In genomic region chr19:46898731-46899130, GRCh38 we compare ENCODE assay signal across 12 cellular contexts. TPM values are rescaled to one million over a fixed set of nuclear protein-coding genes. Genes with fewer than 3 reads are reported as not detected.
DNase-seq lines count a peak whose midpoint lies in the region; ATAC-seq and TF ChIP-seq lines count a peak whose summit lies in the region.
"Had no signal": no experiment of that assay in that cellular context is flagged by ENCODE, and none has a peak within 500 bp of the region (broad histone marks: within the 10 kb centered on the region; RNA-seq: fewer than 3 reads in every experiment).

No MANE protein-coding gene starts in this region.

- peak overlapping the region; percentile 52 for H3K27ac ChIP-seq in cingulate gyrus (ENCODE audit: low read depth, low read length)
- peak overlapping the region; percentile 31 for H3K27ac ChIP-seq in substantia nigra (ENCODE audit: low read depth, low read length, poor library complexity, severe bottlenecking)
- no peak overlapping the region for H3K27ac ChIP-seq in left lung

- no peaks in the 10 kb centered on the region for H3K9me3 ChIP-seq in left lung

- ATAC-seq in HG03442 (IDR thresholded peaks at IDR 0.05; ENCODE audit: unreplicated experiment) = no peak
- ATAC-seq in left lung = no peak
- no peak for ATAC-seq in GM21825 (IDR thresholded peaks at IDR 0.05; ENCODE audit: unreplicated experiment)
- ATAC-seq: activated T-cell treated with anti-CD3 and anti-CD28 coated beads, Interleukin-2, amount 50 U/mL, for 4 hours had no signal

- peak; percentile 32 for DNase-seq in M059J (ENCODE audit: low read depth)
- peak; percentile 77 for DNase-seq in islet precursor cell
- DNase-seq in substantia nigra (lab: John Stamatoyannopoulos, UW) = peak in 18 of 49 donors; percentile 8 to 59 (median 26)
- no peak for DNase-seq in left lung
- DNase-seq in cerebellum (ENCODE audit: low spot score) = no peak
- DNase-seq: activated T-cell treated with anti-CD3 and anti-CD28 coated beads, Interleukin-2, amount 50 U/mL, for 4 hours; cortex of kidney; MV-4-11; NK-92 treated with Interleukin-12 subunit alpha and Interleukin-12 subunit beta, amount 100 ng/mL, for 24 hours had no signal

- peaks cover 31 to 34% of the 10 kb centered on the region in 2 donors for H3K4me1 ChIP-seq in left lung

- intact Hi-C loops in left lung (cut with DNase I) = no loop called here

- H3K36me3 ChIP-seq in left lung = no peaks in the 10 kb centered on the region

- no peak for TF ChIP-seq CTCF in left lung (IDR thresholded peaks at IDR 0.05)

- no peak overlapping the region for H3K4me3 ChIP-seq in left lung

- no peaks in the 10 kb centered on the region for H3K27me3 ChIP-seq in left lung

RNA-seq across cellular contexts. Expression of gene ARHGAP35, which starts 37.9 kb away (rescaled TPM):
- 18.7 and 43.2 TPM in 2 replicates for total RNA-seq in M059J (2014; rRNA removed; shearing (Covaris generic))
- total RNA-seq in left lung (10 to 100 TPM; 52.6 to 53.4 TPM), cerebellum (79.0 TPM)

RNA-seq across cellular contexts. Expression of gene AP2S1, which starts 48.1 kb away (rescaled TPM):
- 365 and 428 TPM in 2 replicates for total RNA-seq in M059J (2014; rRNA removed; shearing (Covaris generic))
- 100 to 1,000 TPM; 152 to 163 TPM for total RNA-seq in left lung
- total RNA-seq in cerebellum = 33.0 TPM

Comparison
In these comparisons a context has a peak if more than half of its experiments do, and no peak if none do; other contexts are left out.
1. DNase-seq: peak in M059J (single experiment) and islet precursor cell (single experiment); none in left lung (0 of 2) and cerebellum (single experiment).
2. H3K27ac ChIP-seq: peak in cingulate gyrus (single experiment) and substantia nigra (single experiment); none in left lung (0 of 2).